In the genomic region with DNA sequence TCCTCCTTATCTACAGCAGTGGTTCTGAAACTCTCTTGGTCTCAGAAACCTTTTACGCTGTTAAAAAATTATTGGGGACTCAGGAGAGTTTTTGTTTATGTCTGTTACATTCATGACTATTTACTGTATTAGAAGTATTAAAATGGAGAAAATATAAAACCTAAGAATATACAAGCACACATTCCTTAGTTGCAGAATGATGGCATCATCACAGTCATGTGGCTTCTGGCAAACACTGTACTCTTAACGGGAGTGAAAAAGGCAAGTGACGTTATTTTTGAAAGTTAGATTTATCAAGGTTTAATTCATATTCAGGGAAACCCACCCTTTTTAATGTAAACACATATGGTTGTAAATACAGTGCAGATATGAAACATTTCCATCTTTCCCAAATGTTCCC, we compare ENCODE assay signal across 13 cellular contexts. TPM values are rescaled to one million over a fixed set of nuclear protein-coding genes. Genes with fewer than 3 reads are reported as not detected.
DNase-seq lines count a peak whose midpoint lies in the region; ATAC-seq and TF ChIP-seq lines count a peak whose summit lies in the region.
"Had no signal": no experiment of that assay in that cellular context is flagged by ENCODE, and none has a peak within 500 bp of the region (broad histone marks: within the 10 kb centered on the region; RNA-seq: fewer than 3 reads in every experiment).

No MANE protein-coding gene starts in this region.

- no peak overlapping the region for H2AFZ ChIP-seq in trophoblast cell (ENCODE audit: insufficient read depth, low read length, poor library complexity)

- no peak overlapping the region for H3K27ac Mint-ChIP-seq in activated CD8-positive, alpha-beta T cell treated with anti-CD3 and anti-CD28 coated beads, Interleukin-2, amount 10 ng/mL, durations not matched to agents 7 days and 5 days

- H3K23ac ChIP-seq in trophoblast cell (ENCODE audit: low read length), result no peak overlapping the region

- H3K27ac ChIP-seq in muscle layer of duodenum (ENCODE audit: low read length) (peak overlapping the region; percentile 65), trophoblast cell (ENCODE audit: low read depth, low read length) (no peak overlapping the region)
- H3K27ac ChIP-seq: A549 had no signal

- H3K4me1 ChIP-seq in muscle layer of duodenum (ENCODE audit: control insufficient read depth in 1 of 2, insufficient read depth in 2 of 2, low read length in 2 of 2), result peaks cover 7 to 8% of the 10 kb centered on the region in 2 donors
- peaks cover 3 to 11% of the 10 kb centered on the region in 2 experiments for H3K4me1 ChIP-seq in trophoblast cell (ENCODE audit: control insufficient read depth in 1 of 2, insufficient read depth in 2 of 2, low read length in 2 of 2)
- H3K4me1 ChIP-seq: A549 had no signal

- no CpG with 5 or more reads among the region's 3 CpGs for WGBS in trophoblast cell (ENCODE audit: extremely low coverage, insufficient coverage, insufficient read length)

- TF ChIP-seq CTCF in choroid plexus epithelial cell (conservative IDR thresholded peaks at IDR 0.05; ENCODE audit: low read depth, low read length), result no peak

- H3K9ac ChIP-seq in trophoblast cell (ENCODE audit: low read length), result no peak overlapping the region

- peaks cover 2% of the 10 kb centered on the region for H3K79me2 ChIP-seq in trophoblast cell (ENCODE audit: control insufficient read depth, insufficient read depth, low read length, poor library complexity)

- no peak overlapping the region for H4K8ac ChIP-seq in trophoblast cell (ENCODE audit: low read depth, low read length)

- H4K12ac ChIP-seq in trophoblast cell (ENCODE audit: low read depth, low read length), result no peak overlapping the region

- H2BK5ac ChIP-seq in trophoblast cell (ENCODE audit: low read depth, low read length, poor library complexity), result no peak overlapping the region

- H2AK5ac ChIP-seq in trophoblast cell (ENCODE audit: low read length), result no peak overlapping the region

- no peak overlapping the region for H4K91ac ChIP-seq in trophoblast cell (ENCODE audit: low read depth, low read length)

- H3K9me3 ChIP-seq in muscle layer of duodenum (ENCODE audit: control insufficient read depth in 1 of 2, low read length in 2 of 2) (no peaks in the 10 kb centered on the region), trophoblast cell (ENCODE audit: insufficient read depth, low read depth, low read length) (no peaks in the 10 kb centered on the region)
- H3K9me3 ChIP-seq: A549 had no signal

- CTCF ChIA-PET in activated CD8-positive, alpha-beta T cell treated with anti-CD3 and anti-CD28 coated beads, Interleukin-2, amount 10 ng/mL, durations not matched to agents 7 days and 5 days (lab: Charles Lee), result no interaction called here

- H3K4ac ChIP-seq in trophoblast cell (ENCODE audit: low read depth, low read length), result no peak overlapping the region

- H3K36me3 Mint-ChIP-seq in activated CD8-positive, alpha-beta T cell treated with anti-CD3 and anti-CD28 coated beads, Interleukin-2, amount 10 ng/mL, durations not matched to agents 7 days and 5 days (ENCODE audit: low read depth), result peaks cover 19% of the 10 kb centered on the region

- DNase-seq in left cardiac atrium (no peak), cardiac septum (ENCODE audit: low spot score) (no peak), choroid plexus epithelial cell (ENCODE audit: low read depth) (peak; percentile 89), trophoblast cell (no peak), NCI-H69 (lab: John Stamatoyannopoulos, UW) (no peak)
- no peak for DNase-seq in activated CD8-positive, alpha-beta T cell treated with anti-CD3 and anti-CD28 coated beads, Interleukin-2, amount 10 ng/mL, durations not matched to agents 7 days and 5 days
- DNase-seq: activated naive CD4-positive, alpha-beta T cell treated with Interleukin-2 at 50 U/mL for 16 hours; NCI-H2081; stimulated activated naive CD4-positive, alpha-beta T cell treated with Interleukin-2 at 50 U/mL for 16 hours had no signal

- peak; percentile 56 to 60 for ATAC-seq in left cardiac atrium
- no peak for ATAC-seq in activated CD8-positive, alpha-beta T cell treated with anti-CD3 and anti-CD28 coated beads, Interleukin-2, amount 10 ng/mL, durations not matched to agents 7 days and 5 days
- ATAC-seq in HG02798 (IDR thresholded peaks at IDR 0.05; ENCODE audit: poor library complexity, unreplicated experiment), result no peak
- ATAC-seq: A549 had no signal

- no peak overlapping the region for H3K4me3 ChIP-seq in choroid plexus epithelial cell (ENCODE audit: low read depth, low read length)
- no peak overlapping the region for H3K4me3 ChIP-seq in muscle layer of duodenum (ENCODE audit: low read depth in 1 of 2, low read length in 2 of 2)
- H3K4me3 ChIP-seq in trophoblast cell (ENCODE audit: low read depth, low read length), result no peak overlapping the region
- H3K4me3 ChIP-seq: A549, lung had no signal

- H2BK120ac ChIP-seq in trophoblast cell (ENCODE audit: insufficient read depth, low read length, poor library complexity), result no peak overlapping the region

- H3K27me3 ChIP-seq in muscle layer of duodenum (ENCODE audit: low read depth, low read length), result no peaks in the 10 kb centered on the region
- no peaks in the 10 kb centered on the region for H3K27me3 ChIP-seq in trophoblast cell (ENCODE audit: insufficient read depth, low read length)

- POLR2A ChIA-PET in activated CD8-positive, alpha-beta T cell treated with anti-CD3 and anti-CD28 coated beads, Interleukin-2, amount 10 ng/mL, durations not matched to agents 7 days and 5 days (lab: Charles Lee), result no interaction called here

- H3K36me3 ChIP-seq in muscle layer of duodenum (ENCODE audit: control insufficient read depth in 1 of 2, insufficient read depth in 2 of 2, low read length in 2 of 2) (no peaks in the 10 kb centered on the region), trophoblast cell (ENCODE audit: control insufficient read depth in 1 of 2, insufficient read depth in 2 of 2, low read length in 2 of 2) (no peaks in the 10 kb centered on the region)

- H3K4me2 ChIP-seq in trophoblast cell (ENCODE audit: low read length), result no peak overlapping the region
- H3K4me2 ChIP-seq: A549 had no signal

- H3K79me1 ChIP-seq in trophoblast cell (ENCODE audit: low read length), result no peaks in the 10 kb centered on the region

- H3K4me1 Mint-ChIP-seq in activated CD8-positive, alpha-beta T cell treated with anti-CD3 and anti-CD28 coated beads, Interleukin-2, amount 10 ng/mL, durations not matched to agents 7 days and 5 days (ENCODE audit: low read depth), result peaks cover 23% of the 10 kb centered on the region

- intact Hi-C loops in left cardiac atrium (cut with DNase I), result no loop called here
- intact Hi-C loops in cardiac septum (cut with DNase I), result no loop called here

- H3K27me3 Mint-ChIP-seq in activated CD8-positive, alpha-beta T cell treated with anti-CD3 and anti-CD28 coated beads, Interleukin-2, amount 10 ng/mL, durations not matched to agents 7 days and 5 days (ENCODE audit: low read depth), result no peaks in the 10 kb centered on the region

- no peak overlapping the region for H3K4me3 Mint-ChIP-seq in activated CD8-positive, alpha-beta T cell treated with anti-CD3 and anti-CD28 coated beads, Interleukin-2, amount 10 ng/mL, durations not matched to agents 7 days and 5 days

- no peak overlapping the region for H3K14ac ChIP-seq in trophoblast cell (ENCODE audit: low read length)

- H3K9me3 Mint-ChIP-seq in activated CD8-positive, alpha-beta T cell treated with anti-CD3 and anti-CD28 coated beads, Interleukin-2, amount 10 ng/mL, durations not matched to agents 7 days and 5 days (ENCODE audit: insufficient read depth), result no peaks in the 10 kb centered on the region

- no peak overlapping the region for H3K18ac ChIP-seq in trophoblast cell (ENCODE audit: low read length)

- no peak overlapping the region for H2BK12ac ChIP-seq in trophoblast cell (ENCODE audit: low read length)

RNA-seq across cellular contexts. Expression of gene SIPA1L1, which starts 43.7 kb away (rescaled TPM):
- total RNA-seq in left cardiac atrium, result 10 to 100 TPM in 1 of 2 donors, 1 to 10 TPM in 1; 6.7 to 12.5 TPM
- total RNA-seq in cardiac septum, result 14.3 TPM
- total RNA-seq in activated CD8-positive, alpha-beta T cell treated with anti-CD3 and anti-CD28 coated beads, Interleukin-2, amount 10 ng/mL, durations not matched to agents 7 days and 5 days, result 10 to 100 TPM; 49.6 to 52.6 TPM
- 46.7 TPM in 2 replicates for polyA plus RNA-seq in trophoblast cell (2013)

Comparison
In these comparisons a context has a peak if more than half of its experiments do, and no peak if none do; other contexts are left out.
1. ATAC-seq: peak in left cardiac atrium (2 of 2); none in activated CD8-positive, alpha-beta T cell treated with anti-CD3 and anti-CD28 coated beads, Interleukin-2, amount 10 ng/mL, durations not matched to agents 7 days and 5 days (single experiment) and HG02798 (single experiment).